In the genomic region with DNA sequence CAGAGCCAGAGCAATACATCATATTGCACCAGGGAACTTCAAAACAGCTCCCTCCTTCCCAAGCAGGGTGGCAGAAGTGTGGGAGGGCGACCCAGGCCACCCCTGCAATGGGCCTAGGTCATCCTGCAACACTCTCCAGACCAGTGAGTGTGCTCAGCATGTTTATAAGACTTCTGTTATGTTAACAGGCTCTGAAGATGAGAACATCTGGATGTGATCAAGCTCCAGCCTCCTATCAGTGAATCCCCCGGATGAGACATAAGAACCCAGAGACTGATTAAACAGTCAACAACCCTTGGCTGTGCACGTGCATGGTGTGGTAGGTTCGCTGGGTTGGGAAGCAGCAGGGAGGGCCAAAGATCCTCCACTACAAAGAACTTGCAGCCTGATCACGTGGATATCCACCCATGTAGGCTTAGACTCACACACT, we compare ENCODE assay signal across 17 cellular contexts.
DNase-seq lines count a peak whose midpoint lies in the region; ATAC-seq, FAIRE-seq and TF ChIP-seq lines count a peak whose summit lies in the region.
"Had no signal": no experiment of that assay in that cellular context is flagged by ENCODE, and none has a peak within 500 bp of the region (broad histone marks: within the 10 kb centered on the region; RNA-seq: fewer than 3 reads in every experiment).

No MANE protein-coding gene starts in this region.

- POLR2A ChIA-PET in HEK293 (lab: Yijun Ruan, JAX) (no interaction called here), A673 (lab: Charles Lee; ENCODE audit: low non-redundant PET) (no interaction called here)

- H3K9me3 ChIP-seq in HEK293 (ENCODE audit: control insufficient read depth, insufficient read depth, low read depth, low read length) (no peaks in the 10 kb centered on the region), lung (ENCODE audit: control insufficient read depth in 2 of 2, insufficient read depth in 1 of 2, low read length in 1 of 2) (no peaks in the 10 kb centered on the region), vagina (no peaks in the 10 kb centered on the region), A673 (ENCODE audit: low read depth, low read length, poor library complexity, severe bottlenecking) (no peaks in the 10 kb centered on the region)

- BruUV-seq in A673 (replicated peaks; lab: Mats Ljungman, UMichigan), result no TSS peak

- no peaks in the 10 kb centered on the region for H3K27me3 ChIP-seq in lung (ENCODE audit: control insufficient read depth, insufficient read depth)
- no peaks in the 10 kb centered on the region for H3K27me3 ChIP-seq in vagina
- H3K27me3 ChIP-seq in A673 (replicated peaks; ENCODE audit: insufficient read depth, low read depth, low read length, poor library complexity), result no peaks in the 10 kb centered on the region

- FAIRE-seq in frontal cortex (lab: Jason Lieb, UNC), result no peak
- FAIRE-seq: colon, D721Med, GM12892 had no signal

- DNase-seq in choroid plexus epithelial cell (ENCODE audit: low read depth), result peak; percentile 86
- DNase-seq in lung (ENCODE audit: low spot score), result no peak
- DNase-seq in vagina (ENCODE audit: extremely low spot score in 2 of 2), result no peak
- DNase-seq in frontal cortex (ENCODE audit: low spot score in 2 of 2), result no peak
- DNase-seq in A673 (ENCODE audit: low spot score), result no peak
- DNase-seq: activated CD4-positive, alpha-beta T cell treated with anti-CD3 and anti-CD28 coated beads, Interleukin-2, amount 50 U/mL, for 48 hours; activated gamma-delta T cell; left colon; NCI-H1694; nucleus accumbens; stimulated activated naive CD4-positive, alpha-beta T cell treated with Interleukin-2 at 50 U/mL for 16 hours had no signal

- CTCF ChIA-PET in HEK293 (lab: Yijun Ruan, JAX) (interaction anchor here (0.6 to 5.1 kb wide), 12 partner anchors 34 to 550 kb away, joined by 3 to 43 read pairs (median 4); no protein-coding TSS in a partner anchor), A673 (lab: Charles Lee) (no interaction called here)

- H3K36me3 ChIP-seq in HEK293 (ENCODE audit: control insufficient read depth in 2 of 2, insufficient read depth in 1 of 2, low read length in 2 of 2) (no peaks in the 10 kb centered on the region), lung (ENCODE audit: control insufficient read depth in 2 of 2, insufficient read depth in 2 of 2, low read length in 2 of 2) (peaks cover 2 to 3% of the 10 kb centered on the region in 2 donors), vagina (peaks cover 0 to 14% of the 10 kb centered on the region in 2 donors), A673 (ENCODE audit: insufficient read depth, low read length, poor library complexity, severe bottlenecking) (no peaks in the 10 kb centered on the region)

- H3K27ac ChIP-seq in HEK293 (ENCODE audit: extremely low read depth, low read depth, low read length) (no peak overlapping the region), lung (ENCODE audit: low read depth in 1 of 2, low read length in 1 of 2) (no peak overlapping the region), vagina (peak overlapping the region; percentile 33), A673 (ENCODE audit: low read depth, low read length, poor library complexity, severe bottlenecking) (no peak overlapping the region)

- TF ChIP-seq CTCF in HEK293 (tag by site-specific recombination; IDR thresholded peaks at IDR 0.05) (no peak), choroid plexus epithelial cell (conservative IDR thresholded peaks at IDR 0.05; ENCODE audit: low read depth, low read length) (no peak), lung (IDR thresholded peaks at IDR 0.05; ENCODE audit: control extremely low read depth, extremely low read depth) (no peak), vagina (IDR thresholded peaks at IDR 0.05) (no peak), A673 (conservative IDR thresholded peaks at IDR 0.05; ENCODE audit: low read depth, low read length) (no peak)

- TF ChIP-seq POLR2A in vagina (IDR thresholded peaks at IDR 0.05), result no peak

- H3K4me3 ChIP-seq in HEK293 (ENCODE audit: low read depth, low read length) (no peak overlapping the region), choroid plexus epithelial cell (ENCODE audit: low read depth, low read length) (no peak overlapping the region), lung (no peak overlapping the region), vagina (no peak overlapping the region), A673 (ENCODE audit: low read depth, low read length, poor library complexity, severe bottlenecking) (no peak overlapping the region)

- intact Hi-C loops in vagina (cut with DNase I), result loop anchor here (5.0 to 10.0 kb wide), 2 partner anchors 58 to 290 kb away; no protein-coding TSS in a partner anchor
- intact Hi-C loops in A673 (cut with micrococcal nuclease; ENCODE audit: unreplicated experiment), result no loop called here

- H3K4me1 ChIP-seq in HEK293 (ENCODE audit: control insufficient read depth, insufficient read depth, low read length) (peaks cover 7% of the 10 kb centered on the region), lung (ENCODE audit: control insufficient read depth in 2 of 2, insufficient read depth in 2 of 2, low read length in 2 of 2) (peaks cover 9 to 21% of the 10 kb centered on the region in 2 donors), vagina (peaks cover 62% of the 10 kb centered on the region), A673 (ENCODE audit: insufficient read depth, low read length, poor library complexity, severe bottlenecking) (peaks cover 19% of the 10 kb centered on the region)

- ATAC-seq in lung (ENCODE audit: insufficient read depth, low FRiP score) (peak; percentile 36), GM18502 (IDR thresholded peaks at IDR 0.05; ENCODE audit: poor library complexity, unreplicated experiment) (no peak)
- ATAC-seq: HCT116, left colon had no signal

- WGBS in lung, 2 donors, result 82 to 84% methylated on average over 5 of the region's 5 CpGs

TF ChIP-seq in HEK293, 187 proteins besides CTCF, POLR2A, EP300 and RAD21:
- no peak for TF ChIP-seq ZNF548 (tag by site-specific recombination; IDR thresholded peaks at IDR 0.05)
- no peak for TF ChIP-seq ZNF19 (tag by site-specific recombination; IDR thresholded peaks at IDR 0.05; ENCODE audit: low read depth)
- no peak for TF ChIP-seq ZNF175 (tag by site-specific recombination; IDR thresholded peaks at IDR 0.05)
- no peak for TF ChIP-seq ZSCAN4 (tag by site-specific recombination; IDR thresholded peaks at IDR 0.05)
- TF ChIP-seq ZFHX2 (tag by site-specific recombination; conservative IDR thresholded peaks at IDR 0.05), result 0 out of 2 replicates have a peak, but pooled peaks have one; percentile 6
TF ChIP-seq in HEK293: peak in this region for 1.
